Comparison of ENCODE assay signal across 9 cellular contexts in genomic region chr7:30464231-30464660, GRCh38. TPM values are rescaled to one million over a fixed set of nuclear protein-coding genes. Genes with fewer than 3 reads are reported as not detected.
DNase-seq lines count a peak whose midpoint lies in the region; ATAC-seq and TF ChIP-seq lines count a peak whose summit lies in the region.
"Had no signal": no experiment of that assay in that cellular context is flagged by ENCODE, and none has a peak within 500 bp of the region (broad histone marks: within the 10 kb centered on the region; RNA-seq: fewer than 3 reads in every experiment).

No MANE protein-coding gene starts in this region.

- no peak overlapping the region for H2BK5ac ChIP-seq in mesenchymal stem cell (ENCODE audit: low read depth, low read length, poor library complexity, severe bottlenecking)

- no peak overlapping the region for H3K27ac ChIP-seq in CD4-positive, CD25-positive, alpha-beta regulatory T cell (ENCODE audit: insufficient read depth, low read length, poor library complexity, severe bottlenecking)
- H3K27ac ChIP-seq in OCI-LY7 (ENCODE audit: low read depth, low read length, poor library complexity, severe bottlenecking) (no peak overlapping the region), mesenchymal stem cell (ENCODE audit: low read length, poor library complexity, severe bottlenecking) (no peak overlapping the region)

- WGBS in mesenchymal stem cell, result 90% methylated on average over 5 of the region's 5 CpGs

- peaks cover 22% of the 10 kb centered on the region for H3K36me3 ChIP-seq in CD4-positive, CD25-positive, alpha-beta regulatory T cell (ENCODE audit: control insufficient read depth, insufficient read depth, low read length)
- no peaks in the 10 kb centered on the region for H3K36me3 ChIP-seq in OCI-LY7 (ENCODE audit: insufficient read depth, low read length)
- peaks cover 0 to 9% of the 10 kb centered on the region in 2 experiments for H3K36me3 ChIP-seq in mesenchymal stem cell (ENCODE audit: control insufficient read depth in 1 of 2, insufficient read depth in 2 of 2, low read depth in 1 of 2, low read length in 2 of 2)

- no peak overlapping the region for H3K14ac ChIP-seq in mesenchymal stem cell (ENCODE audit: low read length in 2 of 2)

- DNase-seq in CD4-positive, CD25-positive, alpha-beta regulatory T cell, result no peak
- DNase-seq in OCI-LY7 (ENCODE audit: low spot score), result peak; percentile 32
- DNase-seq in mesenchymal stem cell, result no peak
- no peak for DNase-seq in NCI-H82 treated with DMSO at 0.1 percent for 48 hours (lab: John Stamatoyannopoulos, UW; ENCODE audit: unreplicated experiment)
- DNase-seq in activated naive CD4-positive, alpha-beta T cell treated with anti-CD3 and anti-CD28 coated beads, Interleukin-2, amount 10 ng/mL, durations not matched to agents 7 days and 5 days, result no peak
- DNase-seq in erythroblast (lab: John Stamatoyannopoulos, UW), result no peak
- no peak for DNase-seq in activated CD8-positive, alpha-beta T cell treated with anti-CD3 and anti-CD28 coated beads for 36 hours
- DNase-seq: NCI-H2029 had no signal

- no peak overlapping the region for H2BK15ac ChIP-seq in mesenchymal stem cell (ENCODE audit: low read depth, poor library complexity, severe bottlenecking)

- no peaks in the 10 kb centered on the region for H3K9me2 ChIP-seq in OCI-LY7 (ENCODE audit: insufficient read depth, low read length)

- H3K4ac ChIP-seq in mesenchymal stem cell (ENCODE audit: low read depth in 1 of 2, low read length in 2 of 2), result no peak overlapping the region

- H3K27ac Mint-ChIP-seq in CD4-positive, CD25-positive, alpha-beta regulatory T cell, result peak overlapping the region in 2 of 3 donors; percentile 26 to 51
- no peak overlapping the region for H3K27ac Mint-ChIP-seq in activated naive CD4-positive, alpha-beta T cell treated with anti-CD3 and anti-CD28 coated beads, Interleukin-2, amount 10 ng/mL, durations not matched to agents 7 days and 5 days
- no peak overlapping the region for H3K27ac Mint-ChIP-seq in activated CD8-positive, alpha-beta T cell treated with anti-CD3 and anti-CD28 coated beads for 36 hours

- no peak overlapping the region for H2AK5ac ChIP-seq in mesenchymal stem cell (ENCODE audit: low read length, severe bottlenecking)

- H3K4me1 ChIP-seq in CD4-positive, CD25-positive, alpha-beta regulatory T cell (ENCODE audit: control insufficient read depth, insufficient read depth, low read length, poor library complexity, severe bottlenecking), result peaks cover 4% of the 10 kb centered on the region
- H3K4me1 ChIP-seq in OCI-LY7 (ENCODE audit: insufficient read depth, low read length, poor library complexity, severe bottlenecking) (peaks cover 52% of the 10 kb centered on the region), mesenchymal stem cell (ENCODE audit: control insufficient read depth, insufficient read depth, low read depth, low read length) (peaks cover 15% of the 10 kb centered on the region)

- H3K27me3 Mint-ChIP-seq in CD4-positive, CD25-positive, alpha-beta regulatory T cell, result no peaks in the 10 kb centered on the region
- H3K27me3 Mint-ChIP-seq in activated naive CD4-positive, alpha-beta T cell treated with anti-CD3 and anti-CD28 coated beads, Interleukin-2, amount 10 ng/mL, durations not matched to agents 7 days and 5 days, result no peaks in the 10 kb centered on the region
- H3K27me3 Mint-ChIP-seq in activated CD8-positive, alpha-beta T cell treated with anti-CD3 and anti-CD28 coated beads for 36 hours, result no peaks in the 10 kb centered on the region

- CTCF ChIA-PET in OCI-LY7 (lab: Charles Lee; ENCODE audit: unreplicated experiment), result no interaction called here
- CTCF ChIA-PET in activated naive CD4-positive, alpha-beta T cell treated with anti-CD3 and anti-CD28 coated beads, Interleukin-2, amount 10 ng/mL, durations not matched to agents 7 days and 5 days (lab: Charles Lee), result no interaction called here
- CTCF ChIA-PET in activated CD8-positive, alpha-beta T cell treated with anti-CD3 and anti-CD28 coated beads for 36 hours (lab: Charles Lee), result interaction anchor here (1.1 kb wide), 1 partner anchor 100 kb away, joined by 3 read pairs; no protein-coding TSS in a partner anchor

- no peak overlapping the region for H2BK120ac ChIP-seq in mesenchymal stem cell (ENCODE audit: low read depth, low read length)

- BruUV-seq in OCI-LY7 (replicated peaks; lab: Mats Ljungman, UMichigan), result no TSS peak

- no peaks in the 10 kb centered on the region for H4K20me1 ChIP-seq in OCI-LY7 (ENCODE audit: insufficient read depth, low read length)

- peaks cover 21 to 44% (median 29%) of the 10 kb centered on the region in 4 donors for H3K4me1 Mint-ChIP-seq in CD4-positive, CD25-positive, alpha-beta regulatory T cell
- peaks cover 29% of the 10 kb centered on the region for H3K4me1 Mint-ChIP-seq in activated naive CD4-positive, alpha-beta T cell treated with anti-CD3 and anti-CD28 coated beads, Interleukin-2, amount 10 ng/mL, durations not matched to agents 7 days and 5 days
- peaks cover 28% of the 10 kb centered on the region for H3K4me1 Mint-ChIP-seq in activated CD8-positive, alpha-beta T cell treated with anti-CD3 and anti-CD28 coated beads for 36 hours (ENCODE audit: low read depth)

- no peaks in the 10 kb centered on the region for H3K27me3 ChIP-seq in CD4-positive, CD25-positive, alpha-beta regulatory T cell (ENCODE audit: control insufficient read depth, insufficient read depth, low read length)
- no peaks in the 10 kb centered on the region for H3K27me3 ChIP-seq in mesenchymal stem cell (ENCODE audit: control insufficient read depth in 1 of 2, insufficient read depth in 1 of 2, low read length in 2 of 2)

- POLR2A ChIA-PET in OCI-LY7 (lab: Charles Lee), result interaction anchor here (0.7 to 1.7 kb wide), 3 partner anchors 10 to 406 kb away, joined by 3 to 11 read pairs (median 4); no protein-coding TSS in a partner anchor
- POLR2A ChIA-PET in activated CD8-positive, alpha-beta T cell treated with anti-CD3 and anti-CD28 coated beads for 36 hours (lab: Charles Lee), result no interaction called here

- no peaks in the 10 kb centered on the region for H3K79me2 ChIP-seq in OCI-LY7 (ENCODE audit: insufficient read depth, low read depth, low read length)

- peaks cover 14% of the 10 kb centered on the region for H3K36me3 Mint-ChIP-seq in CD4-positive, CD25-positive, alpha-beta regulatory T cell
- peaks cover 13% of the 10 kb centered on the region for H3K36me3 Mint-ChIP-seq in activated naive CD4-positive, alpha-beta T cell treated with anti-CD3 and anti-CD28 coated beads, Interleukin-2, amount 10 ng/mL, durations not matched to agents 7 days and 5 days
- H3K36me3 Mint-ChIP-seq in activated CD8-positive, alpha-beta T cell treated with anti-CD3 and anti-CD28 coated beads for 36 hours (ENCODE audit: low read depth), result peaks cover 3% of the 10 kb centered on the region

- TF ChIP-seq POLR2A in erythroblast (IDR thresholded peaks at IDR 0.05; ENCODE audit: low read length), result no peak

- TF ChIP-seq CTCF in OCI-LY7 (conservative IDR thresholded peaks at IDR 0.05; ENCODE audit: low read length), result no peak
- TF ChIP-seq CTCF in activated CD8-positive, alpha-beta T cell treated with anti-CD3 and anti-CD28 coated beads for 36 hours (IDR thresholded peaks at IDR 0.05), result no peak

- intact Hi-C loops in OCI-LY7 (cut with micrococcal nuclease; ENCODE audit: unreplicated experiment), result no loop called here
- intact Hi-C loops in activated CD8-positive, alpha-beta T cell treated with anti-CD3 and anti-CD28 coated beads for 36 hours (cut with micrococcal nuclease), result no loop called here

- H3K4me2 ChIP-seq in OCI-LY7 (ENCODE audit: low read length) (peak overlapping the region; percentile 29; the same call in 1 of the 2 replicates), mesenchymal stem cell (ENCODE audit: low read length, poor library complexity, severe bottlenecking) (no peak overlapping the region)

- peaks cover 28% of the 10 kb centered on the region for H3K79me1 ChIP-seq in mesenchymal stem cell (replicated peaks; ENCODE audit: low read length, poor library complexity, severe bottlenecking)

- no peaks in the 10 kb centered on the region for H3K9me3 Mint-ChIP-seq in CD4-positive, CD25-positive, alpha-beta regulatory T cell
- no peaks in the 10 kb centered on the region for H3K9me3 Mint-ChIP-seq in activated naive CD4-positive, alpha-beta T cell treated with anti-CD3 and anti-CD28 coated beads, Interleukin-2, amount 10 ng/mL, durations not matched to agents 7 days and 5 days
- H3K9me3 Mint-ChIP-seq in activated CD8-positive, alpha-beta T cell treated with anti-CD3 and anti-CD28 coated beads for 36 hours, result no peaks in the 10 kb centered on the region

- H2AFZ ChIP-seq in OCI-LY7 (ENCODE audit: low read length), result peak overlapping the region; percentile 39; the same call in 1 of the 2 replicates
- H2AFZ ChIP-seq in mesenchymal stem cell (ENCODE audit: low read depth, low read length), result no peak overlapping the region

- no peak for ATAC-seq in CD4-positive, CD25-positive, alpha-beta regulatory T cell (ENCODE audit: low read depth in 2 of 2)
- ATAC-seq in GM21717 (IDR thresholded peaks at IDR 0.05; ENCODE audit: unreplicated experiment), result peak; percentile 51
- no peak for ATAC-seq in activated CD8-positive, alpha-beta T cell treated with anti-CD3 and anti-CD28 coated beads for 36 hours

- H3K4me3 Mint-ChIP-seq in CD4-positive, CD25-positive, alpha-beta regulatory T cell, result no peak overlapping the region
- H3K4me3 Mint-ChIP-seq in activated naive CD4-positive, alpha-beta T cell treated with anti-CD3 and anti-CD28 coated beads, Interleukin-2, amount 10 ng/mL, durations not matched to agents 7 days and 5 days, result no peak overlapping the region
- H3K4me3 Mint-ChIP-seq in activated CD8-positive, alpha-beta T cell treated with anti-CD3 and anti-CD28 coated beads for 36 hours, result no peak overlapping the region

- peak overlapping the region in 1 of 2 experiments; percentile 55 for H3K18ac ChIP-seq in mesenchymal stem cell (ENCODE audit: low read depth in 1 of 2, low read length in 2 of 2)

- H3K23ac ChIP-seq in mesenchymal stem cell (ENCODE audit: low read length in 2 of 2), result no peak overlapping the region

- no peak overlapping the region for H4K91ac ChIP-seq in mesenchymal stem cell (ENCODE audit: low read length)

- no peak overlapping the region for H4K8ac ChIP-seq in mesenchymal stem cell (ENCODE audit: low read length)

- H2BK12ac ChIP-seq in mesenchymal stem cell (ENCODE audit: low read length in 2 of 2), result no peak overlapping the region

- H3K9ac ChIP-seq in mesenchymal stem cell (ENCODE audit: low read length), result peak overlapping the region; percentile 35

- no peak overlapping the region for H3K4me3 ChIP-seq in CD4-positive, CD25-positive, alpha-beta regulatory T cell (ENCODE audit: low read depth, low read length)
- H3K4me3 ChIP-seq in OCI-LY7 (ENCODE audit: low read depth, low read length, poor library complexity, severe bottlenecking) (no peak overlapping the region), mesenchymal stem cell (ENCODE audit: insufficient read depth in 1 of 2, low read depth in 1 of 2, low read length in 2 of 2) (peak overlapping the region in 1 of 2 experiments; percentile 12)

- no peaks in the 10 kb centered on the region for H3K9me3 ChIP-seq in CD4-positive, CD25-positive, alpha-beta regulatory T cell (ENCODE audit: control insufficient read depth in 2 of 2, low read length in 2 of 2)
- H3K9me3 ChIP-seq in OCI-LY7 (ENCODE audit: low read length), result no peaks in the 10 kb centered on the region
- H3K9me3 ChIP-seq in mesenchymal stem cell (ENCODE audit: control insufficient read depth, low read length), result no peaks in the 10 kb centered on the region

RNA-seq across cellular contexts. Expression of gene NOD1, which starts 14.3 kb away (rescaled TPM):
- 24.8 TPM for total RNA-seq in CD4-positive, CD25-positive, alpha-beta regulatory T cell
- polyA plus RNA-seq in CD4-positive, CD25-positive, alpha-beta regulatory T cell, result 1 to 10 TPM; 4.8 to 7.3 (median 7.0) TPM
- 8.4 and 9.5 TPM in 2 replicates for total RNA-seq in OCI-LY7 (2014; rRNA removed; shearing (Covaris generic))
- 10.3 and 11.9 TPM in 2 replicates for total RNA-seq in OCI-LY7 (2022)
- polyA plus RNA-seq in mesenchymal stem cell (2013, experiment 1 of 2), result 1.1 TPM
- polyA plus RNA-seq in mesenchymal stem cell (2013, experiment 2 of 2), result 1.1 TPM
- total RNA-seq in activated CD8-positive, alpha-beta T cell treated with anti-CD3 and anti-CD28 coated beads for 36 hours, result 10 to 100 TPM; 11.5 to 12.5 TPM

RNA-seq across cellular contexts. Expression of gene GGCT, which starts 40.4 kb away (rescaled TPM):
- total RNA-seq in CD4-positive, CD25-positive, alpha-beta regulatory T cell, result 10.9 TPM
- polyA plus RNA-seq in CD4-positive, CD25-positive, alpha-beta regulatory T cell, result 10 to 100 TPM; 25.6 to 32.7 (median 28.2) TPM
- total RNA-seq in OCI-LY7 (2014; rRNA removed; shearing (Covaris generic)), result 70.3 and 81.7 TPM in 2 replicates
- 81.3 and 84.5 TPM in 2 replicates for total RNA-seq in OCI-LY7 (2022)
- 15.7 TPM for polyA plus RNA-seq in mesenchymal stem cell (2013, experiment 1 of 2)
- 15.0 TPM for polyA plus RNA-seq in mesenchymal stem cell (2013, experiment 2 of 2)
- total RNA-seq in activated CD8-positive, alpha-beta T cell treated with anti-CD3 and anti-CD28 coated beads for 36 hours, result 10 to 100 TPM; 78.6 to 78.7 TPM

Comparison
In these comparisons a context has a peak if more than half of its experiments do, and no peak if none do; other contexts are left out.
1. H3K27ac Mint-ChIP-seq: peak in CD4-positive, CD25-positive, alpha-beta regulatory T cell (2 of 3); none in activated naive CD4-positive, alpha-beta T cell treated with anti-CD3 and anti-CD28 coated beads, Interleukin-2, amount 10 ng/mL, durations not matched to agents 7 days and 5 days (single experiment) and activated CD8-positive, alpha-beta T cell treated with anti-CD3 and anti-CD28 coated beads for 36 hours (single experiment).